29 cellular contexts compared by ENCODE assay signal in genomic region chr4:107018336-107018735, GRCh38. TPM values are rescaled to one million over a fixed set of nuclear protein-coding genes. Genes with fewer than 3 reads are reported as not detected.
"Had no signal": no experiment of that assay in that cellular context is flagged by ENCODE, and none has a peak within 500 bp of the region (broad histone marks: within the 10 kb centered on the region; RNA-seq: fewer than 3 reads in every experiment).

No MANE protein-coding gene starts in this region.

- H3K27ac ChIP-seq: epithelial cell of prostate, neutrophil, pancreas, prostate gland, sigmoid colon, spleen had no signal

- H3K9me3 Mint-ChIP-seq: activated CD4-positive, alpha-beta T cell treated with anti-CD3 and anti-CD28 coated beads, Interleukin-2, amount 10 ng/mL, durations not matched to agents 7 days and 5 days; activated CD8-positive, alpha-beta T cell treated with anti-CD3 and anti-CD28 coated beads for 36 hours; activated naive CD4-positive, alpha-beta T cell treated with anti-CD3 and anti-CD28 coated beads, Interleukin-2, amount 50 U/mL, for 24 hours; activated naive CD8-positive, alpha-beta T cell treated with anti-CD3 and anti-CD28 coated beads, Interleukin-2, amount 50 U/mL, for 24 hours; activated T-cell treated with anti-CD3 and anti-CD28 coated beads, Interleukin-2, amount 50 U/mL, for 4 hours; activated T-helper 2 cell treated with anti-CD3 and anti-CD28 coated beads, Interferon-gamma antibody, Interleukin-2, Interleukin-4, amounts not matched to agents 10 μg/mL and 5 μg/mL and 100 μg/mL, durations not matched to agents 14 hours and 24 hours and 36 hours; mesothelial cell of epicardium; nephron progenitor cell had no signal

- H3K4me1 Mint-ChIP-seq: activated CD4-positive, alpha-beta T cell treated with anti-CD3 and anti-CD28 coated beads, Interleukin-2, amount 10 ng/mL, durations not matched to agents 7 days and 5 days; activated naive CD4-positive, alpha-beta T cell treated with anti-CD3 and anti-CD28 coated beads, Interleukin-2, amount 50 U/mL, for 24 hours; activated naive CD8-positive, alpha-beta T cell treated with anti-CD3 and anti-CD28 coated beads, Interleukin-2, amount 50 U/mL, for 24 hours; central memory CD8-positive, alpha-beta T cell; immature natural killer cell; naive B cell; nephron progenitor cell had no signal

- H3K36me3 ChIP-seq: neutrophil, pancreas, prostate gland, sigmoid colon, spleen, tibial nerve had no signal

- H3K27me3 Mint-ChIP-seq: activated CD8-positive, alpha-beta T cell treated with anti-CD3 and anti-CD28 coated beads for 36 hours; activated naive CD8-positive, alpha-beta T cell treated with anti-CD3 and anti-CD28 coated beads, Interleukin-2, amount 50 U/mL, for 24 hours; central memory CD8-positive, alpha-beta T cell; naive B cell had no signal

- H3K36me3 Mint-ChIP-seq: activated naive CD4-positive, alpha-beta T cell treated with anti-CD3 and anti-CD28 coated beads, Interleukin-2, amount 50 U/mL, for 24 hours; immature natural killer cell; mesothelial cell of epicardium; naive B cell had no signal

- H3K4me3 Mint-ChIP-seq: activated CD4-positive, alpha-beta T cell treated with anti-CD3 and anti-CD28 coated beads, Interleukin-2, amount 10 ng/mL, durations not matched to agents 7 days and 5 days; activated CD8-positive, alpha-beta T cell treated with anti-CD3 and anti-CD28 coated beads for 36 hours; activated naive CD4-positive, alpha-beta T cell treated with anti-CD3 and anti-CD28 coated beads, Interleukin-2, amount 50 U/mL, for 24 hours; activated naive CD8-positive, alpha-beta T cell treated with anti-CD3 and anti-CD28 coated beads, Interleukin-2, amount 50 U/mL, for 24 hours; activated T-cell treated with anti-CD3 and anti-CD28 coated beads, Interleukin-2, amount 50 U/mL, for 4 hours; central memory CD8-positive, alpha-beta T cell; immature natural killer cell; mesothelial cell of epicardium; naive B cell; nephron progenitor cell had no signal

- DNase-seq: activated CD4-positive, alpha-beta T cell treated with anti-CD3 and anti-CD28 coated beads for 1 hour; activated CD4-positive, alpha-beta T cell treated with anti-CD3 and anti-CD28 coated beads, Interleukin-2, amount 10 ng/mL, durations not matched to agents 7 days and 5 days; activated CD8-positive, alpha-beta T cell treated with anti-CD3 and anti-CD28 coated beads for 36 hours; activated naive CD8-positive, alpha-beta T cell treated with anti-CD3 and anti-CD28 coated beads, Interleukin-2, amount 50 U/mL, for 24 hours; activated T-cell treated with anti-CD3 and anti-CD28 coated beads, Interleukin-2, amount 50 U/mL, for 4 hours; anterior cingulate cortex; dermis blood vessel endothelial cell; effector CD4-positive, alpha-beta T cell; head of caudate nucleus; hypothalamus; immature natural killer cell; naive B cell; nephron progenitor cell; pancreas; retina; sigmoid colon; spleen; stimulated activated naive CD4-positive, alpha-beta T cell; T-helper 2 cell had no signal

- H3K27ac Mint-ChIP-seq: activated CD4-positive, alpha-beta T cell treated with anti-CD3 and anti-CD28 coated beads, Interleukin-2, amount 10 ng/mL, durations not matched to agents 7 days and 5 days; activated CD8-positive, alpha-beta T cell treated with anti-CD3 and anti-CD28 coated beads for 36 hours; activated naive CD4-positive, alpha-beta T cell treated with anti-CD3 and anti-CD28 coated beads, Interleukin-2, amount 50 U/mL, for 24 hours; activated naive CD8-positive, alpha-beta T cell treated with anti-CD3 and anti-CD28 coated beads, Interleukin-2, amount 50 U/mL, for 24 hours; activated T-helper 2 cell treated with anti-CD3 and anti-CD28 coated beads, Interferon-gamma antibody, Interleukin-2, Interleukin-4, amounts not matched to agents 10 μg/mL and 5 μg/mL and 100 μg/mL, durations not matched to agents 14 hours and 24 hours and 36 hours; immature natural killer cell; mesothelial cell of epicardium; naive B cell; nephron progenitor cell had no signal

- H3K4me1 ChIP-seq: pancreas, prostate gland, sigmoid colon, spleen, tibial nerve had no signal

- H3K9me3 ChIP-seq: neutrophil, pancreas, prostate gland, sigmoid colon, spleen, tibial nerve had no signal

- ATAC-seq: activated CD8-positive, alpha-beta T cell treated with anti-CD3 and anti-CD28 coated beads for 36 hours; activated naive CD8-positive, alpha-beta T cell treated with anti-CD3 and anti-CD28 coated beads, Interleukin-2, amount 50 U/mL, for 24 hours; activated T-cell treated with anti-CD3 and anti-CD28 coated beads, Interleukin-2, amount 50 U/mL, for 4 hours; pancreas had no signal

- H3K4me3 ChIP-seq: pancreas, prostate gland, sigmoid colon, spleen, tibial nerve had no signal

- H3K27me3 ChIP-seq: neutrophil, pancreas, sigmoid colon, spleen, tibial nerve had no signal

RNA-seq across cellular contexts. Expression of gene DKK2, which starts 17.8 kb away (rescaled TPM):
- total RNA-seq: activated CD4-positive, alpha-beta T cell treated with anti-CD3 and anti-CD28 coated beads, Interleukin-2, amount 10 ng/mL, durations not matched to agents 7 days and 5 days; activated CD8-positive, alpha-beta T cell treated with anti-CD3 and anti-CD28 coated beads for 36 hours; activated T-cell treated with anti-CD3 and anti-CD28 coated beads, Interleukin-2, amount 50 U/mL, for 4 hours; activated T-helper 2 cell treated with anti-CD3 and anti-CD28 coated beads, Interferon-gamma antibody, Interleukin-2, Interleukin-4, amounts not matched to agents 10 μg/mL and 5 μg/mL and 100 μg/mL, durations not matched to agents 14 hours and 24 hours and 36 hours; bronchial epithelial cell; dermis blood vessel endothelial cell; kidney epithelial cell had no signal
- polyA plus RNA-seq: immature natural killer cell had no signal
